Comparison of ENCODE assay signal across 8 cellular contexts in the genomic region with DNA sequence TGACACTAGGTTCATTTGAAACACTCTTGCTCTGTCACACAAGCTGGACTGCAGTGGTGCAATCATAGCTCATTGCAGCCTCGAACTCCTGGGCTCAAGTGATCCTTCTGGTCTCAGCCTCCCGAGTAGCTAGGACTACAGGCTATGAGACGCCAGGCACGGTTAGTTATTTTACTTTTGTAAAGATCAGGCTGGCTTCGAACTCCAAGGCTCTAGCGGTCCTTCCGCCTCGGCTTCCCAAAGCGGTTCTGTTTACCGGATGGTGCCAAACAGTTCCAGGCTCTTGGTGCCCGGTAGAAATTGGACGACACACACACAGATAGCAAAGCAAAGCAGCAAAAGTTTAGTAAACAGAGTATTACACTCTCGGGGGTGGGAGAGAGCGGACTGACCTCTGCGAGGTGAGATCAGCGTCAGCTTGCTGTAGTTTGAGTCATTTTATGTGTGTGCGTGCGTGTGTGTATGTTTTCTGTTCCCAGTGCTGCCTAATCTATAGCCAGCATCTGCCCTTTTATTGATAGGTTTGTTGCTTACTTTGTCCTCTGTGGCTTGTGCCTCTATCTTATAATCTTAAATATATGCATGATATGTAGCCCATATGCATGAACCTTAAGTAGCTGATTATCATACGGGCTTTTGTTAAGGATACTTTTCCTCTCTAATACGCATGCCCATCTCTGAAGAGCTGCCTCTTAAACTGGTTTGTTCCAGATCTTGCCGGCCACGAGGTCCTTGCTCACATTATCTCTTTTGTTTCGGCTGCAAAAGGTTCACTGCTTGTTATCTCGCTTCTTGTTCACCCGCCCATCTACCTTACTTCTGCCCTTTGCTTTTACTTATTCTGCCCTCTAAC.
A peak's percentile ranks its signal among the peaks of the same experiment; 100 is the strongest.
DNase-seq lines count a peak whose midpoint lies in the region; ATAC-seq and TF ChIP-seq lines count a peak whose summit lies in the region.

No MANE protein-coding gene starts in this region.

- H3K4me3 ChIP-seq in skin epidermis = peak overlapping the region; percentile 55 to 81 (median 67)

- POLR2A ChIA-PET in GM10248 (lab: Yijun Ruan, JAX) = interaction anchor here (0.5 to 10.3 kb wide), 16 partner anchors 12 to 1811 kb away, joined by 3 to 168 read pairs (median 8); a partner anchor contains a TSS
- POLR2A ChIA-PET in MCF 10A (lab: Yijun Ruan, JAX) = interaction anchor here (0.6 to 11.9 kb wide), 55 partner anchors 8 to 1819 kb away, joined by 3 to 826 read pairs (median 7); a partner anchor contains a TSS

- H3K4me3 Mint-ChIP-seq in MCF 10A (ENCODE audit: unreplicated experiment) (no peak overlapping the region), osteocyte (ENCODE audit: unreplicated experiment) (no peak overlapping the region)

- DNase-seq in GM10248 (ENCODE audit: extremely low spot score) (peak; percentile 59), NCI-H187 treated with DMSO at 0.1 percent for 48 hours (lab: John Stamatoyannopoulos, UW) (peak; percentile 94), T-helper 2 cell (peak in 3 of 5 experiments; percentile 57 to 97 (median 63)), MCF 10A (ENCODE audit: unreplicated experiment) (peak; percentile 83), iPS-NIHi11 (ENCODE audit: low spot score) (peak; percentile 11), osteocyte (ENCODE audit: extremely low spot score, unreplicated experiment) (no peak)

- peak overlapping the region; percentile 10 to 98 (median 92) for H3K27ac ChIP-seq in skin epidermis

- BruUV-seq in MCF 10A (replicated peaks; lab: Mats Ljungman, UMichigan) = no TSS peak

- CTCF ChIA-PET in GM10248 (lab: Yijun Ruan, JAX) (interaction anchor here (1.0 to 7.9 kb wide), 14 partner anchors 14 to 676 kb away, joined by 3 to 79 read pairs (median 4); a partner anchor contains a TSS), MCF 10A (lab: Yijun Ruan, JAX) (interaction anchor here (0.8 to 3.9 kb wide), 13 partner anchors 16 to 1811 kb away, joined by 3 to 29 read pairs (median 4); a partner anchor contains a TSS)

- no peak for TF ChIP-seq CTCF in GM10248 (IDR thresholded peaks at IDR 0.05; ENCODE audit: control extremely low read depth, extremely low read depth, low read depth, missing control alignments)
- no peak for TF ChIP-seq CTCF in MCF 10A (IDR thresholded peaks at IDR 0.05; ENCODE audit: unreplicated experiment)
- TF ChIP-seq CTCF in osteocyte (IDR thresholded peaks at IDR 0.05) = no peak

- no peaks in the 10 kb centered on the region for H3K27me3 Mint-ChIP-seq in MCF 10A (ENCODE audit: insufficient read depth, unreplicated experiment)
- no peaks in the 10 kb centered on the region for H3K27me3 Mint-ChIP-seq in osteocyte (ENCODE audit: unreplicated experiment)

- H3K36me3 Mint-ChIP-seq in MCF 10A (ENCODE audit: insufficient read depth, unreplicated experiment) (peaks cover 21% of the 10 kb centered on the region), osteocyte (ENCODE audit: unreplicated experiment) (peaks cover 7% of the 10 kb centered on the region)

- H3K4me1 Mint-ChIP-seq in MCF 10A (ENCODE audit: insufficient read depth, unreplicated experiment) = peaks cover 28% of the 10 kb centered on the region
- H3K4me1 Mint-ChIP-seq in osteocyte (ENCODE audit: unreplicated experiment) = peaks cover 26% of the 10 kb centered on the region

- H3K27ac Mint-ChIP-seq in MCF 10A (ENCODE audit: low read depth, unreplicated experiment) = no peak overlapping the region
- H3K27ac Mint-ChIP-seq in osteocyte (ENCODE audit: unreplicated experiment) = no peak overlapping the region

- H3K9me3 Mint-ChIP-seq in MCF 10A (ENCODE audit: unreplicated experiment) (no peaks in the 10 kb centered on the region), osteocyte (ENCODE audit: unreplicated experiment) (no peaks in the 10 kb centered on the region)

- ATAC-seq in HG02678 (IDR thresholded peaks at IDR 0.05; ENCODE audit: unreplicated experiment) = peak; percentile 35

- intact Hi-C loops in MCF 10A (cut with micrococcal nuclease) = no loop called here
